In the genomic region with DNA sequence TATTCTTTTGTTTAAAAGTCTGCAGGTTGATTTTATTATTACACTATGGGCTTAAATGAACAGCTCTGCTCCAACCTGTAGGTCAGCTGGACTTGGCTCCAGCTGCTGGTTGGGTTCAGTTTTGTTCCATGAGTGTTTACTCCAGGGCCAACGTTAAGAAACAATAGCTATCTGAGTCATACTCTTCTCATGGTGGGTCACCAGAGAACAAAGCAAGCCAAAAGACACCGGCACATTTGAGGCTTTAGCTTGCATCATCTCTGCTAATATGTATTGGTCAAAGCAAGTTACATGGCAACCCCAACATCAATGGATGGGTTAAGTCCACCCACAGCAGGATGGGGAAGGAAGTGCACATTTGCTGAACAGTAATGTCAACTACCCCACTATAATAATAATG, we compare ENCODE assay signal across 18 cellular contexts.
DNase-seq lines count a peak whose midpoint lies in the region; ATAC-seq and TF ChIP-seq lines count a peak whose summit lies in the region.
"Had no signal": no experiment of that assay in that cellular context is flagged by ENCODE, and none has a peak within 500 bp of the region (broad histone marks: within the 10 kb centered on the region; RNA-seq: fewer than 3 reads in every experiment).

No MANE protein-coding gene starts in this region.

- H3K36me3 ChIP-seq in GM23248 (ENCODE audit: low read depth) (no peaks in the 10 kb centered on the region), body of pancreas (replicated peaks in 1 of 2; ENCODE audit: insufficient read depth in 1 of 2, low read depth in 2 of 2) (no peaks in the 10 kb centered on the region)

- no peaks in the 10 kb centered on the region for H4K20me1 ChIP-seq in GM23248 (ENCODE audit: insufficient read depth)

- no peaks in the 10 kb centered on the region for H3K4me1 ChIP-seq in GM23248 (ENCODE audit: insufficient read depth)
- no peaks in the 10 kb centered on the region for H3K4me1 ChIP-seq in body of pancreas

- DNase-seq in NCI-H2196 (lab: John Stamatoyannopoulos, UW; ENCODE audit: unreplicated experiment) (peak; percentile 6), NCI-H2196 treated with DMSO at 0.1 percent for 48 hours (lab: John Stamatoyannopoulos, UW; ENCODE audit: unreplicated experiment) (no peak), GM23248 (peak; percentile 1), SW480 (ENCODE audit: low spot score) (peak; percentile 95), fibroblast of the aortic adventitia (ENCODE audit: low read depth) (peak; percentile 55), sciatic nerve (ENCODE audit: low spot score) (no peak), body of pancreas (no peak)
- no peak for DNase-seq in stimulated activated CD4-positive, alpha-beta T cell treated with anti-CD3 and anti-CD28 coated beads, Interleukin-1b, Interleukin-23, amount 100 ng/mL, for 48 hours
- DNase-seq: AML-193, DND-41, GF-D8, NCI-H1105, NCI-H187 treated with DMSO at 0.1 percent for 48 hours, NCI-H226, NCI-H82, SIG-M5 had no signal

- H3K4me3 ChIP-seq in GM23248, result no peak overlapping the region
- no peak overlapping the region for H3K4me3 ChIP-seq in fibroblast of the aortic adventitia (ENCODE audit: low read depth, low read length)
- no peak overlapping the region for H3K4me3 ChIP-seq in body of pancreas
- H3K4me3 ChIP-seq: GM23338, K562 had no signal

- H3K9me2 ChIP-seq in GM23248 (ENCODE audit: insufficient read depth), result no peaks in the 10 kb centered on the region

- no peaks in the 10 kb centered on the region for H3F3A ChIP-seq in GM23248 (ENCODE audit: insufficient read depth)

- H3K79me2 ChIP-seq in GM23248 (ENCODE audit: insufficient read depth), result no peaks in the 10 kb centered on the region

- in situ Hi-C loops in GM23248 (cut with MboI), result no loop called here

- intact Hi-C loops in sciatic nerve (cut with DNase I), result no loop called here
- intact Hi-C loops in body of pancreas (cut with DNase I), result no loop called here

- H3K27ac ChIP-seq in GM23248 (no peak overlapping the region), body of pancreas (no peak overlapping the region)

- H3K27me3 ChIP-seq in GM23248 (replicated peaks; ENCODE audit: insufficient read depth) (peaks cover 5% of the 10 kb centered on the region), body of pancreas (no peaks in the 10 kb centered on the region)

- TF ChIP-seq CTCF in fibroblast of the aortic adventitia (IDR thresholded peaks at IDR 0.05; ENCODE audit: insufficient read depth, low read length) (no peak), body of pancreas (IDR thresholded peaks at IDR 0.05) (no peak)

- no peaks in the 10 kb centered on the region for H3K9me3 ChIP-seq in GM23248 (ENCODE audit: low read depth)
- H3K9me3 ChIP-seq in body of pancreas, result no peaks in the 10 kb centered on the region

- ATAC-seq in sciatic nerve (no peak), body of pancreas (no peak)
- ATAC-seq: GM23338, K562 had no signal

- WGBS in GM23248 (ENCODE audit: low coverage in 1 of 2, low lambda C conversion rate in 2 of 2, missing lambda C conversion rate in 2 of 2), 2 experiments, result 0 to 7% methylated on average over 2 of the region's 2 CpGs
- 42 to 56% methylated on average over 2 of the region's 2 CpGs for WGBS in body of pancreas, 2 donors

- H3K4me2 ChIP-seq in GM23248 (ENCODE audit: unreplicated experiment), result no peak overlapping the region
- H3K4me2 ChIP-seq: GM23338 had no signal

- TF ChIP-seq POLR2A in body of pancreas (IDR thresholded peaks at IDR 0.05), result no peak

- no peak overlapping the region for H3K9ac ChIP-seq in GM23248

- no peak overlapping the region for H2AFZ ChIP-seq in GM23248
- H2AFZ ChIP-seq: GM23338 had no signal

Comparison
In these comparisons a context has a peak if more than half of its experiments do, and no peak if none do; other contexts are left out.
1. DNase-seq: peak in NCI-H2196 (single experiment), GM23248 (single experiment), SW480 (single experiment) and fibroblast of the aortic adventitia (single experiment); none in NCI-H2196 treated with DMSO at 0.1 percent for 48 hours (single experiment), stimulated activated CD4-positive, alpha-beta T cell treated with anti-CD3 and anti-CD28 coated beads, Interleukin-1b, Interleukin-23, amount 100 ng/mL, for 48 hours (single experiment), sciatic nerve (single experiment) and body of pancreas (0 of 4).